Comparison of ENCODE assay signal across 19 cellular contexts in the genomic region with DNA sequence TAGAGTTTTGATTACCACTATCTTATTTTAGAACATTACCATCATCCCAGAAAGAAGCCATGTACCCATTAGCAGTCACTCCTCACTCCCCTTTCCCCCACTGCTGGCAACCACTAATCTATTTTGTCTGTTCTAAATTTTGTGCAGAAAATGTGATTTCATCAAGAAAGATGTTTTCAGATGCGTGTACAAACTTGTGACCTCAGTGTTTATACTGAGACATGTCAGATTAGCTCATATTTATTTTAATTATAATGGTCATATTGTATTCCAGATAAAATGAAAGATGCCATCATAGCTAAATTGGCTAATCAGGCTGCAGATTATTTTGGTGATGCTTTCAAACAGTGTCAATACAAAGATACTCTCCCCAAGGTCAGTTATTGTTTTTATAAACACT. TPM values are rescaled to one million over a fixed set of nuclear protein-coding genes. Genes with fewer than 3 reads are reported as not detected.
DNase-seq lines count a peak whose midpoint lies in the region; ATAC-seq and TF ChIP-seq lines count a peak whose summit lies in the region.
"Had no signal": no experiment of that assay in that cellular context is flagged by ENCODE, and none has a peak within 500 bp of the region (broad histone marks: within the 10 kb centered on the region; RNA-seq: fewer than 3 reads in every experiment).

No MANE protein-coding gene starts in this region.

- peak overlapping the region; percentile 32 for H3K27ac ChIP-seq in smooth muscle cell (ENCODE audit: low read depth)
- H3K27ac ChIP-seq: KMS-11 had no signal

- H3K27ac Mint-ChIP-seq in T-helper 17 cell, result peak overlapping the region; percentile 34
- H3K27ac Mint-ChIP-seq: CD4-positive, alpha-beta T cell had no signal

- H3K27me3 Mint-ChIP-seq in T-helper 17 cell, result no peaks in the 10 kb centered on the region
- H3K27me3 Mint-ChIP-seq: CD4-positive, alpha-beta T cell had no signal

- H3K4me1 Mint-ChIP-seq in T-helper 17 cell, result peaks cover 14% of the 10 kb centered on the region

- TF ChIP-seq CTCF in fibroblast of mammary gland (conservative IDR thresholded peaks at IDR 0.05; ENCODE audit: control insufficient read depth, insufficient read depth, low read depth, low read length) (no peak), smooth muscle cell (IDR thresholded peaks at IDR 0.05; ENCODE audit: borderline replicate concordance, insufficient read depth, poor library complexity, severe bottlenecking) (no peak)

- H3K36me3 ChIP-seq in smooth muscle cell (ENCODE audit: low read depth), result peaks cover 24% of the 10 kb centered on the region
- H3K36me3 ChIP-seq: BE2C had no signal

- H3K4me3 ChIP-seq in fibroblast of mammary gland (ENCODE audit: control insufficient read depth, low read depth, low read length) (no peak overlapping the region), smooth muscle cell (no peak overlapping the region)

- no peaks in the 10 kb centered on the region for H3K4me1 ChIP-seq in smooth muscle cell (ENCODE audit: low read depth)
- H3K4me1 ChIP-seq: BE2C had no signal

- H3K36me3 Mint-ChIP-seq in T-helper 17 cell (ENCODE audit: low read depth), result peaks cover 10% of the 10 kb centered on the region

- no peak overlapping the region for H3K9ac ChIP-seq in smooth muscle cell (ENCODE audit: low read depth)
- H3K9ac ChIP-seq: KMS-11 had no signal

- H4K20me1 ChIP-seq in smooth muscle cell (ENCODE audit: low read depth), result peaks cover 61% of the 10 kb centered on the region

- H2AFZ ChIP-seq in smooth muscle cell (ENCODE audit: low read depth), result no peak overlapping the region

- H3K79me2 ChIP-seq in smooth muscle cell (ENCODE audit: low read depth), result peaks cover 10% of the 10 kb centered on the region

- no peak overlapping the region for H3K4me3 Mint-ChIP-seq in T-helper 17 cell
- H3K4me3 Mint-ChIP-seq: CD4-positive, alpha-beta T cell had no signal

- DNase-seq in EL (peak; percentile 2), T-helper 17 cell (no peak), fibroblast of mammary gland (ENCODE audit: low read depth) (peak; percentile 77), smooth muscle cell (lab: John Stamatoyannopoulos, UW; ENCODE audit: unreplicated experiment) (no peak), islet precursor cell (no peak), AML-193 (lab: John Stamatoyannopoulos, UW) (no peak)
- DNase-seq: ACHN; BE2C; CD4-positive, alpha-beta T cell; NCI-H1092 treated with DMSO at 0.1 percent for 48 hours; NCI-H1694; NCI-H2107; NCI-H2227 treated with DMSO at 0.1 percent for 48 hours; NCI-H524; NK-92 treated with Interleukin-12 subunit alpha and Interleukin-12 subunit beta, amount 100 ng/mL, for 24 hours; SIG-M5 had no signal

- no peak for ATAC-seq in T-helper 17 cell
- no peak for ATAC-seq in HG02642 (IDR thresholded peaks at IDR 0.05; ENCODE audit: poor library complexity, unreplicated experiment)
- ATAC-seq: HepG2 had no signal

- no peaks in the 10 kb centered on the region for H3F3A ChIP-seq in smooth muscle cell (ENCODE audit: low read depth)

- H3K27me3 ChIP-seq in smooth muscle cell (ENCODE audit: low read depth), result no peaks in the 10 kb centered on the region
- H3K27me3 ChIP-seq: BE2C had no signal

- 89% methylated on average over 1 of the region's 1 CpG for WGBS in smooth muscle cell (ENCODE audit: low lambda C conversion rate)

- no peak overlapping the region for H3K4me2 ChIP-seq in smooth muscle cell
- H3K4me2 ChIP-seq: KMS-11 had no signal

- H3K9me3 ChIP-seq in T-helper 17 cell (ENCODE audit: control insufficient read depth, low read length, poor library complexity, severe bottlenecking) (no peaks in the 10 kb centered on the region), smooth muscle cell (replicated peaks; ENCODE audit: low read depth) (no peaks in the 10 kb centered on the region)
- H3K9me3 ChIP-seq: BE2C had no signal

RNA-seq across cellular contexts. Expression of a gene that starts 27.8 kb away (rescaled TPM):
- 100 to 1,000 TPM; 149 to 156 TPM for total RNA-seq in T-helper 17 cell
- 108 and 138 TPM in 2 replicates for total RNA-seq in smooth muscle cell
- polyA plus RNA-seq in smooth muscle cell, result 97.6 and 109 TPM in 2 replicates

Comparison
In these comparisons a context has a peak if more than half of its experiments do, and no peak if none do; other contexts are left out.
1. DNase-seq: peak in EL (single experiment) and fibroblast of mammary gland (single experiment); none in T-helper 17 cell (0 of 3), smooth muscle cell (single experiment), islet precursor cell (single experiment) and AML-193 (0 of 2).